3 cellular contexts compared by ENCODE assay signal in the genomic region with DNA sequence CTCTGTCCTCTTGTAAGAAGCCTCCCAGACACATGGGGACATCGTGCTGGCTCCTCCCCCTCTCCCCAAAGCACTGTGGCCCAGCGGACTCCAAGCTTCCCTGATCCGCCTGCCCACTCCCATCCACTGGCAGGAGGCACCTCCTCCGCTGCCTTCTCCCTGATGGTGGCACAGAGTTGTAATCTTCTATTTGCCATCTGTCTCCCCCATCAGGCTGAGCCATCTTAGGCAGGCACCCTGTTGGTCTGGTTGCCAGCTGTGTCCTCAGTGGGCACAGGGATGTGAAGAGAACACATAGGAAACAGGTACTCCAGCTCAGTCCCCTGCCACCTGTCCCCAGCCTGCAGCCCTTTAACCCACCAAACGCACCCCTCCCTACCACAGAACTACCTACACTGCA.
TF ChIP-seq lines count a peak whose summit lies in the region.

No MANE protein-coding gene starts in this region.

TF ChIP-seq in SK-N-SH, 30 proteins besides CTCF, POLR2A, EP300 and RAD21 (continued from another document):
- TF ChIP-seq, protein P1, sequence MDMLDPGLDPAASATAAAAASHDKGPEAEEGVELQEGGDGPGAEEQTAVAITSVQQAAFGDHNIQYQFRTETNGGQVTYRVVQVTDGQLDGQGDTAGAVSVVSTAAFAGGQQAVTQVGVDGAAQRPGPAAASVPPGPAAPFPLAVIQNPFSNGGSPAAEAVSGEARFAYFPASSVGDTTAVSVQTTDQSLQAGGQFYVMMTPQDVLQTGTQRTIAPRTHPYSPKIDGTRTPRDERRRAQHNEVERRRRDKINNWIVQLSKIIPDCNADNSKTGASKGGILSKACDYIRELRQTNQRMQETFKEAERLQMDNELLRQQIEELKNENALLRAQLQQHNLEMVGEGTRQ (IDR thresholded peaks at IDR 0.05; ENCODE audit: borderline replicate concordance, low read depth, low read length): no peak

TF ChIP-seq in SK-N-SH treated with all-trans-retinoic acid at 6 μM for 48 hours, 23 proteins besides CTCF, POLR2A, EP300 and RAD21:
- TF ChIP-seq, protein P2, sequence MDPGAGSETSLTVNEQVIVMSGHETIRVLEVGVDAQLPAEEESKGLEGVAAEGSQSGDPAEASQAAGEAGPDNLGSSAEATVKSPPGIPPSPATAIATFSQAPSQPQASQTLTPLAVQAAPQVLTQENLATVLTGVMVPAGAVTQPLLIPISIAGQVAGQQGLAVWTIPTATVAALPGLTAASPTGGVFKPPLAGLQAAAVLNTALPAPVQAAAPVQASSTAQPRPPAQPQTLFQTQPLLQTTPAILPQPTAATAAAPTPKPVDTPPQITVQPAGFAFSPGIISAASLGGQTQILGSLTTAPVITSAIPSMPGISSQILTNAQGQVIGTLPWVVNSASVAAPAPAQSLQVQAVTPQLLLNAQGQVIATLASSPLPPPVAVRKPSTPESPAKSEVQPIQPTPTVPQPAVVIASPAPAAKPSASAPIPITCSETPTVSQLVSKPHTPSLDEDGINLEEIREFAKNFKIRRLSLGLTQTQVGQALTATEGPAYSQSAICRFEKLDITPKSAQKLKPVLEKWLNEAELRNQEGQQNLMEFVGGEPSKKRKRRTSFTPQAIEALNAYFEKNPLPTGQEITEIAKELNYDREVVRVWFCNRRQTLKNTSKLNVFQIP (CRISPR knock-in tag; IDR thresholded peaks at IDR 0.05; ENCODE audit: borderline replicate concordance, low read depth): no peak
- TF ChIP-seq, protein P3, sequence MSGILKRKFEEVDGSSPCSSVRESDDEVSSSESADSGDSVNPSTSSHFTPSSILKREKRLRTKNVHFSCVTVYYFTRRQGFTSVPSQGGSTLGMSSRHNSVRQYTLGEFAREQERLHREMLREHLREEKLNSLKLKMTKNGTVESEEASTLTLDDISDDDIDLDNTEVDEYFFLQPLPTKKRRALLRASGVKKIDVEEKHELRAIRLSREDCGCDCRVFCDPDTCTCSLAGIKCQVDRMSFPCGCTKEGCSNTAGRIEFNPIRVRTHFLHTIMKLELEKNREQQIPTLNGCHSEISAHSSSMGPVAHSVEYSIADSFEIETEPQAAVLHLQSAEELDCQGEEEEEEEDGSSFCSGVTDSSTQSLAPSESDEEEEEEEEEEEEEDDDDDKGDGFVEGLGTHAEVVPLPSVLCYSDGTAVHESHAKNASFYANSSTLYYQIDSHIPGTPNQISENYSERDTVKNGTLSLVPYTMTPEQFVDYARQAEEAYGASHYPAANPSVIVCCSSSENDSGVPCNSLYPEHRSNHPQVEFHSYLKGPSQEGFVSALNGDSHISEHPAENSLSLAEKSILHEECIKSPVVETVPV (CRISPR knock-in tag; IDR thresholded peaks at IDR 0.05): no peak
- TF ChIP-seq TCF4 (CRISPR knock-in tag; IDR thresholded peaks at IDR 0.05; ENCODE audit: borderline replicate concordance) (no peak), PPARA (CRISPR knock-in tag; IDR thresholded peaks at IDR 0.05; ENCODE audit: borderline replicate concordance) (no peak), ARNTL (CRISPR knock-in tag; IDR thresholded peaks at IDR 0.05; ENCODE audit: borderline replicate concordance, low read depth) (no peak), GLIS3 (CRISPR knock-in tag; IDR thresholded peaks at IDR 0.05) (no peak), TOX (CRISPR knock-in tag; IDR thresholded peaks at IDR 0.05; ENCODE audit: borderline replicate concordance) (no peak), ISL1 (CRISPR knock-in tag; IDR thresholded peaks at IDR 0.05) (no peak), CSDC2 (CRISPR knock-in tag; IDR thresholded peaks at IDR 0.05) (no peak), ZFP3 (CRISPR knock-in tag; IDR thresholded peaks at IDR 0.05) (no peak), ZFP30 (CRISPR knock-in tag; IDR thresholded peaks at IDR 0.05) (no peak), ESRRG (CRISPR knock-in tag; IDR thresholded peaks at IDR 0.05) (no peak), ZNF70 (CRISPR knock-in tag; IDR thresholded peaks at IDR 0.05) (no peak)
- TF ChIP-seq, protein P4, sequence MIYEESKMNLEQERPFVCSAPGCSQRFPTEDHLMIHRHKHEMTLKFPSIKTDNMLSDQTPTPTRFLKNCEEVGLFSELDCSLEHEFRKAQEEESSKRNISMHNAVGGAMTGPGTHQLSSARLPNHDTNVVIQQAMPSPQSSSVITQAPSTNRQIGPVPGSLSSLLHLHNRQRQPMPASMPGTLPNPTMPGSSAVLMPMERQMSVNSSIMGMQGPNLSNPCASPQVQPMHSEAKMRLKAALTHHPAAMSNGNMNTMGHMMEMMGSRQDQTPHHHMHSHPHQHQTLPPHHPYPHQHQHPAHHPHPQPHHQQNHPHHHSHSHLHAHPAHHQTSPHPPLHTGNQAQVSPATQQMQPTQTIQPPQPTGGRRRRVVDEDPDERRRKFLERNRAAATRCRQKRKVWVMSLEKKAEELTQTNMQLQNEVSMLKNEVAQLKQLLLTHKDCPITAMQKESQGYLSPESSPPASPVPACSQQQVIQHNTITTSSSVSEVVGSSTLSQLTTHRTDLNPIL (CRISPR knock-in tag; IDR thresholded peaks at IDR 0.05; ENCODE audit: low read depth): no peak
- TF ChIP-seq, protein P5, sequence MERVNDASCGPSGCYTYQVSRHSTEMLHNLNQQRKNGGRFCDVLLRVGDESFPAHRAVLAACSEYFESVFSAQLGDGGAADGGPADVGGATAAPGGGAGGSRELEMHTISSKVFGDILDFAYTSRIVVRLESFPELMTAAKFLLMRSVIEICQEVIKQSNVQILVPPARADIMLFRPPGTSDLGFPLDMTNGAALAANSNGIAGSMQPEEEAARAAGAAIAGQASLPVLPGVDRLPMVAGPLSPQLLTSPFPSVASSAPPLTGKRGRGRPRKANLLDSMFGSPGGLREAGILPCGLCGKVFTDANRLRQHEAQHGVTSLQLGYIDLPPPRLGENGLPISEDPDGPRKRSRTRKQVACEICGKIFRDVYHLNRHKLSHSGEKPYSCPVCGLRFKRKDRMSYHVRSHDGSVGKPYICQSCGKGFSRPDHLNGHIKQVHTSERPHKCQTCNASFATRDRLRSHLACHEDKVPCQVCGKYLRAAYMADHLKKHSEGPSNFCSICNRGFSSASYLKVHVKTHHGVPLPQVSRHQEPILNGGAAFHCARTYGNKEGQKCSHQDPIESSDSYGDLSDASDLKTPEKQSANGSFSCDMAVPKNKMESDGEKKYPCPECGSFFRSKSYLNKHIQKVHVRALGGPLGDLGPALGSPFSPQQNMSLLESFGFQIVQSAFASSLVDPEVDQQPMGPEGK (CRISPR knock-in tag; IDR thresholded peaks at IDR 0.05; ENCODE audit: borderline replicate concordance): no peak

TF ChIP-seq in WTC11, 78 proteins besides CTCF, POLR2A, EP300 and RAD21 (continued from another document):
- no peak for TF ChIP-seq IRF2 (CRISPR knock-in tag; IDR thresholded peaks at IDR 0.05; ENCODE audit: borderline replicate concordance, low read depth)
- TF ChIP-seq, protein P6, sequence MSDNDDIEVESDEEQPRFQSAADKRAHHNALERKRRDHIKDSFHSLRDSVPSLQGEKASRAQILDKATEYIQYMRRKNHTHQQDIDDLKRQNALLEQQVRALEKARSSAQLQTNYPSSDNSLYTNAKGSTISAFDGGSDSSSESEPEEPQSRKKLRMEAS (CRISPR knock-in tag; IDR thresholded peaks at IDR 0.05): no peak
- no peak for TF ChIP-seq CREB1 (CRISPR knock-in tag; IDR thresholded peaks at IDR 0.05)
- TF ChIP-seq RORB (CRISPR knock-in tag; IDR thresholded peaks at IDR 0.05): no peak
- TF ChIP-seq, protein P7, sequence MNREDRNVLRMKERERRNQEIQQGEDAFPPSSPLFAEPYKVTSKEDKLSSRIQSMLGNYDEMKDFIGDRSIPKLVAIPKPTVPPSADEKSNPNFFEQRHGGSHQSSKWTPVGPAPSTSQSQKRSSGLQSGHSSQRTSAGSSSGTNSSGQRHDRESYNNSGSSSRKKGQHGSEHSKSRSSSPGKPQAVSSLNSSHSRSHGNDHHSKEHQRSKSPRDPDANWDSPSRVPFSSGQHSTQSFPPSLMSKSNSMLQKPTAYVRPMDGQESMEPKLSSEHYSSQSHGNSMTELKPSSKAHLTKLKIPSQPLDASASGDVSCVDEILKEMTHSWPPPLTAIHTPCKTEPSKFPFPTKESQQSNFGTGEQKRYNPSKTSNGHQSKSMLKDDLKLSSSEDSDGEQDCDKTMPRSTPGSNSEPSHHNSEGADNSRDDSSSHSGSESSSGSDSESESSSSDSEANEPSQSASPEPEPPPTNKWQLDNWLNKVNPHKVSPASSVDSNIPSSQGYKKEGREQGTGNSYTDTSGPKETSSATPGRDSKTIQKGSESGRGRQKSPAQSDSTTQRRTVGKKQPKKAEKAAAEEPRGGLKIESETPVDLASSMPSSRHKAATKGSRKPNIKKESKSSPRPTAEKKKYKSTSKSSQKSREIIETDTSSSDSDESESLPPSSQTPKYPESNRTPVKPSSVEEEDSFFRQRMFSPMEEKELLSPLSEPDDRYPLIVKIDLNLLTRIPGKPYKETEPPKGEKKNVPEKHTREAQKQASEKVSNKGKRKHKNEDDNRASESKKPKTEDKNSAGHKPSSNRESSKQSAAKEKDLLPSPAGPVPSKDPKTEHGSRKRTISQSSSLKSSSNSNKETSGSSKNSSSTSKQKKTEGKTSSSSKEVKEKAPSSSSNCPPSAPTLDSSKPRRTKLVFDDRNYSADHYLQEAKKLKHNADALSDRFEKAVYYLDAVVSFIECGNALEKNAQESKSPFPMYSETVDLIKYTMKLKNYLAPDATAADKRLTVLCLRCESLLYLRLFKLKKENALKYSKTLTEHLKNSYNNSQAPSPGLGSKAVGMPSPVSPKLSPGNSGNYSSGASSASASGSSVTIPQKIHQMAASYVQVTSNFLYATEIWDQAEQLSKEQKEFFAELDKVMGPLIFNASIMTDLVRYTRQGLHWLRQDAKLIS (CRISPR knock-in tag; IDR thresholded peaks at IDR 0.05; ENCODE audit: borderline replicate concordance): no peak
- TF ChIP-seq SMAD4 (CRISPR knock-in tag; IDR thresholded peaks at IDR 0.05): no peak
- TF ChIP-seq, protein P8, sequence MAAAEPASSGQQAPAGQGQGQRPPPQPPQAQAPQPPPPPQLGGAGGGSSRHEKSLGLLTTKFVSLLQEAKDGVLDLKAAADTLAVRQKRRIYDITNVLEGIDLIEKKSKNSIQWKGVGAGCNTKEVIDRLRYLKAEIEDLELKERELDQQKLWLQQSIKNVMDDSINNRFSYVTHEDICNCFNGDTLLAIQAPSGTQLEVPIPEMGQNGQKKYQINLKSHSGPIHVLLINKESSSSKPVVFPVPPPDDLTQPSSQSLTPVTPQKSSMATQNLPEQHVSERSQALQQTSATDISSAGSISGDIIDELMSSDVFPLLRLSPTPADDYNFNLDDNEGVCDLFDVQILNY (CRISPR knock-in tag; IDR thresholded peaks at IDR 0.05): no peak
